Comparison of ENCODE assay signal across 13 cellular contexts in the genomic region with DNA sequence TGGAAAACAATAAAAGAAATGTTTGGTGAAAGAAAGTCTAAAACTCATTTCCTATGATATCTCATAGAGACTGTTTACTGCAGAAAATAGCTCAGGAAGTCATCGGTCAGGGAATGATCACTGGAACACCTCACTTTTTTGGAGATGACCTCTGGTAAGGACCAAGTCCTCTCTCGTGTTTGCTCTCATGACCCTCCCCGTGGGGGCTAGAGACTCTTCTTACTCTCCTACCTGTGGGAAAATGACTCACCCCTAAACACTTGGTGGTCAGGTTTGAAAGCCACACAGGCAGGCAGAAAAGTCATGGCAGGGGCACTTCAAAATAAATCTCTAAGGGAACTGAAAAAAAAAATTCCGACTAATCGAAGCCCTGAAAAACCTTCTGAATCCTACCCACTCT. TPM values are rescaled to one million over a fixed set of nuclear protein-coding genes. Genes with fewer than 3 reads are reported as not detected.
DNase-seq lines count a peak whose midpoint lies in the region; ATAC-seq and TF ChIP-seq lines count a peak whose summit lies in the region.
"Had no signal": no experiment of that assay in that cellular context is flagged by ENCODE, and none has a peak within 500 bp of the region (broad histone marks: within the 10 kb centered on the region; RNA-seq: fewer than 3 reads in every experiment).

No MANE protein-coding gene starts in this region.

- peaks cover 25% of the 10 kb centered on the region for H3K4me1 Mint-ChIP-seq in GM23338

- DNase-seq in GM10248 (ENCODE audit: extremely low spot score) (peak; percentile 52), GM23338 (ENCODE audit: low spot score) (no peak), PC-3 (no peak), myocyte (ENCODE audit: low read depth) (peak; percentile 58), COR-L47 (lab: John Stamatoyannopoulos, UW) (no peak), NCI-H526 (lab: John Stamatoyannopoulos, UW) (no peak)

- H3K27ac ChIP-seq in GM23338 (ENCODE audit: low read depth) (peak overlapping the region; percentile 56), PC-3 (ENCODE audit: low read length) (no peak overlapping the region)

- H3K9ac ChIP-seq in PC-3 (ENCODE audit: low read length), result no peak overlapping the region

- peaks cover 5% of the 10 kb centered on the region; the same call in 2 of the 3 replicates for H3K36me3 Mint-ChIP-seq in GM23338 (ENCODE audit: low read depth)
- H3K36me3 Mint-ChIP-seq: CD14-positive monocyte had no signal

- H3F3A ChIP-seq in GM23338 (replicated peaks; ENCODE audit: low read depth), result peaks cover 3% of the 10 kb centered on the region; the same call in 1 of the 2 replicates
- H3F3A ChIP-seq in PC-3 (ENCODE audit: low read length, unreplicated experiment), result no peaks in the 10 kb centered on the region

- no TSS peak for BruUV-seq in PC-3 (replicated peaks; lab: Mats Ljungman, UMichigan)

- H4K20me1 ChIP-seq in GM23338 (replicated peaks; ENCODE audit: insufficient read depth) (no peaks in the 10 kb centered on the region), PC-3 (ENCODE audit: low read length) (no peaks in the 10 kb centered on the region)

- H2AFZ ChIP-seq in GM23338 (no peak overlapping the region), PC-3 (ENCODE audit: low read length) (peak overlapping the region; percentile 83)

- TF ChIP-seq CTCF in GM10248 (IDR thresholded peaks at IDR 0.05; ENCODE audit: control extremely low read depth, extremely low read depth, low read depth, missing control alignments) (no peak), GM23338 (conservative IDR thresholded peaks at IDR 0.05; ENCODE audit: low read depth in 2 of 2) (no peak), PC-3 (conservative IDR thresholded peaks at IDR 0.05; ENCODE audit: low read depth, low read length) (no peak)

- no peaks in the 10 kb centered on the region for H3K9me3 Mint-ChIP-seq in GM23338

- H3K4me2 ChIP-seq in GM23338, result peak overlapping the region; percentile 64
- H3K4me2 ChIP-seq in PC-3 (ENCODE audit: low read length), result peak overlapping the region; percentile 79

- H3K27me3 Mint-ChIP-seq in GM23338 (ENCODE audit: insufficient read depth, low read depth, poor library complexity), result peaks cover 12% of the 10 kb centered on the region

- POLR2A ChIA-PET in GM10248 (lab: Yijun Ruan, JAX) (no interaction called here), PC-3 (lab: Charles Lee; ENCODE audit: unreplicated experiment) (no interaction called here)

- no peaks in the 10 kb centered on the region for H3K36me3 ChIP-seq in GM23338 (ENCODE audit: insufficient read depth)
- H3K36me3 ChIP-seq in PC-3 (ENCODE audit: low read depth, low read length), result no peaks in the 10 kb centered on the region

- no peaks in the 10 kb centered on the region for H3K9me3 ChIP-seq in PC-3 (ENCODE audit: low read length)

- 0 out of 3 replicates have a peak overlapping the region, but pooled peaks have one; percentile 21 for H3K4me3 Mint-ChIP-seq in GM23338

- H3K9me2 ChIP-seq in GM23338 (ENCODE audit: insufficient read depth), result no peaks in the 10 kb centered on the region
- no peaks in the 10 kb centered on the region for H3K9me2 ChIP-seq in PC-3 (replicated peaks; ENCODE audit: low read length)

- H3K27ac Mint-ChIP-seq in GM23338, result 0 out of 2 replicates have a peak overlapping the region, but pooled peaks have one; percentile 76

- peaks cover 23% of the 10 kb centered on the region for H3K4me1 ChIP-seq in GM23338 (ENCODE audit: insufficient read depth)
- H3K4me1 ChIP-seq in PC-3 (ENCODE audit: insufficient read depth, low read length), result peaks cover 8% of the 10 kb centered on the region

- H3K4me3 ChIP-seq in GM23338, result peak overlapping the region; percentile 20; the same call in 1 of the 2 replicates
- H3K4me3 ChIP-seq in PC-3 (ENCODE audit: low read length), result peak overlapping the region; percentile 39; the same call in 1 of the 2 replicates

- H3K79me2 ChIP-seq in GM23338 (replicated peaks; ENCODE audit: insufficient read depth) (no peaks in the 10 kb centered on the region), PC-3 (ENCODE audit: low read length) (no peaks in the 10 kb centered on the region)

- H3K27me3 ChIP-seq in GM23338 (ENCODE audit: insufficient read depth) (no peaks in the 10 kb centered on the region), PC-3 (ENCODE audit: low read length) (no peaks in the 10 kb centered on the region)

- intact Hi-C loops in PC-3 (cut with micrococcal nuclease), result loop anchor here (10.0 kb wide), 1 partner anchor 47 kb away; a partner anchor contains a TSS

- no peak for ATAC-seq in GM23338
- ATAC-seq in PC-3, result no peak
- no peak for ATAC-seq in HG03565 (IDR thresholded peaks at IDR 0.05; ENCODE audit: unreplicated experiment)
- ATAC-seq in HG02642 (IDR thresholded peaks at IDR 0.05; ENCODE audit: poor library complexity, unreplicated experiment), result no peak

- CTCF ChIA-PET in GM10248 (lab: Yijun Ruan, JAX), result interaction anchor here (0.8 to 5.4 kb wide), 11 partner anchors 11 to 36 kb away, joined by 3 to 38 read pairs (median 9); no protein-coding TSS in a partner anchor
- CTCF ChIA-PET in PC-3 (lab: Charles Lee), result interaction anchor here (0.7 kb wide), 1 partner anchor 31 kb away, joined by 3 read pairs; no protein-coding TSS in a partner anchor

TF ChIP-seq in GM23338, 12 proteins besides CTCF, POLR2A, EP300 and RAD21:
- no peak for TF ChIP-seq NANOG (IDR thresholded peaks at IDR 0.05; ENCODE audit: borderline replicate concordance)
- TF ChIP-seq CREB1 (CRISPR knock-in tag; IDR thresholded peaks at IDR 0.05; ENCODE audit: low read depth), result no peak

RNA-seq across cellular contexts. Expression of a gene that starts 48.2 kb away (rescaled TPM):
- total RNA-seq in GM23338 (2014; rRNA removed; shearing (Covaris generic)), result not detected in 2 replicates
- not detected in 2 replicates for polyA plus RNA-seq in GM23338 (2016; fragmentation: Nextera tagmentation; extraction: Ambion mirVana)
- total RNA-seq in PC-3 (2014; rRNA removed) (not detected in 2 replicates), myocyte (not detected in 2 replicates)
- not detected for polyA plus RNA-seq in myocyte (2012)
- total RNA-seq: activated CD8-positive, alpha-beta memory T cell treated with anti-CD3 and anti-CD28 coated beads for 36 hours; lung microvascular endothelial cell; pulmonary artery endothelial cell; temporal lobe had no signal
- polyA plus RNA-seq: CD14-positive monocyte had no signal

RNA-seq across cellular contexts. Expression of a gene that starts 51.4 kb away (rescaled TPM):
- 2.4 and 2.7 TPM in 2 replicates for total RNA-seq in GM23338 (2014; rRNA removed; shearing (Covaris generic))
- 4.7 and 6.9 TPM in 2 replicates for polyA plus RNA-seq in GM23338 (2016; fragmentation: Nextera tagmentation; extraction: Ambion mirVana)
- total RNA-seq in PC-3 (2014; rRNA removed) (2.2 and 3.4 TPM in 2 replicates), myocyte (0.24 and 0.73 TPM in 2 replicates)
- polyA plus RNA-seq in myocyte (2012), result 2.4 TPM
- total RNA-seq: lung microvascular endothelial cell had no signal

Comparison
In these comparisons a context has a peak if more than half of its experiments do, and no peak if none do; other contexts are left out.
1. DNase-seq: peak in GM10248 (single experiment) and myocyte (single experiment); none in GM23338 (single experiment), PC-3 (single experiment), COR-L47 (single experiment) and NCI-H526 (0 of 2).